ENCODE assay signal across 8 cellular contexts in the genomic region with DNA sequence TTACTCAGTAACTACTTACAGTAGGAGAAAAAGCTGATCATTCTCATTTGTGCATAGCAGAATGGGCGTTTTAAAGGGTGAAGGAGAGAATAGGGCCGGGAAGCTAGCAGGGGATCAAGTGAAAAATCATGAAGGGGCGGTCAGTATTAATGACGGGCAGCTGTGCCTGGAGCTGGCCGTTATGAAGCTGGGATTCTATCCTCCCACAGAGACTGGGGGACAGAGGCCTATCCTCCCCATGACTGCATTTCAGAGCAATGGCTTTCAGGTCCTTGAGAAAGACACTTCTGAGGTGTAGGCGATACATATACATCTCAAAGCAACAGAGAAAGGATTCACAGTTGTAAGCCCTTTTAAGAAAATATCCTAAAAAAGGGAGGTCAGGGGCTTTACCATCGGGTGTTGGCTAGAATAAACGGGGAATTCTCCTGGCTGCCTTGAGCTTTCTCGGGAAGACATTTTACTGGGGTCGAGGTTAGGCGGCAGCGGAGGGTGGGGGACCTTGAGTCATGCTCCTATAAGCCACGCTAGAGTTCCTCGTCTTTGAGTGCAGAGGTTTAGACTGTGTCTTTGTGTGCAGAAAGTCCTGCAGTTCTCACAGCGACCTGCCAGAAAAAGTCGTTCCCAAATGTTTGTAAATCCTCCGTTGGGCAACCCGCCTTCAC. TPM values are rescaled to one million over a fixed set of nuclear protein-coding genes. Genes with fewer than 3 reads are reported as not detected.
DNase-seq lines count a peak whose midpoint lies in the region; ATAC-seq and TF ChIP-seq lines count a peak whose summit lies in the region.
"Had no signal": no experiment of that assay in that cellular context is flagged by ENCODE, and none has a peak within 500 bp of the region (broad histone marks: within the 10 kb centered on the region; RNA-seq: fewer than 3 reads in every experiment).

No MANE protein-coding gene starts in this region.

- H3K4me1 ChIP-seq in H9 (ENCODE audit: insufficient read depth, low read length) (no peaks in the 10 kb centered on the region; the same call in 1 of the 2 replicates), iPS-15b (ENCODE audit: control insufficient read depth, insufficient read depth, low read length) (peaks cover 8% of the 10 kb centered on the region)

- H3K27ac ChIP-seq in H9 (ENCODE audit: insufficient read length, low read depth, low read length) (no peak overlapping the region), WERI-Rb-1 (peak overlapping the region; percentile 81)

- H4K20me1 ChIP-seq in H9 (ENCODE audit: control insufficient read depth, insufficient read depth, insufficient read length), result no peaks in the 10 kb centered on the region

- peak overlapping the region in 2 of 3 experiments; percentile 70 to 86; a peak in 4 of 7 replicates for H3K27ac Mint-ChIP-seq in H9
- no peak overlapping the region for H3K27ac Mint-ChIP-seq in stimulated activated effector memory CD8-positive, alpha-beta T cell treated with anti-CD3 and anti-CD28 coated beads, Interleukin-12 subunit alpha, Interleukin-12 subunit beta, amount 100 ng/mL, for 72 hours

- H3K4me3 Mint-ChIP-seq in H9, result peak overlapping the region; percentile 76 to 89
- H3K4me3 Mint-ChIP-seq in stimulated activated effector memory CD8-positive, alpha-beta T cell treated with anti-CD3 and anti-CD28 coated beads, Interleukin-12 subunit alpha, Interleukin-12 subunit beta, amount 100 ng/mL, for 72 hours, result peak overlapping the region; percentile 38

- H2BK5ac ChIP-seq in H9 (ENCODE audit: insufficient read length, low read length), result no peak overlapping the region

- no peak overlapping the region for H2AK5ac ChIP-seq in H9 (ENCODE audit: insufficient read length, low read length)

- H3K4ac ChIP-seq in H9 (ENCODE audit: low read depth, low read length), result no peak overlapping the region

- H2BK20ac ChIP-seq in H9 (ENCODE audit: low read depth, low read length, poor library complexity, severe bottlenecking), result no peak overlapping the region

- H3K4me1 Mint-ChIP-seq in H9, result peaks cover 39 to 44% of the 10 kb centered on the region in 2 experiments
- no peaks in the 10 kb centered on the region for H3K4me1 Mint-ChIP-seq in stimulated activated effector memory CD8-positive, alpha-beta T cell treated with anti-CD3 and anti-CD28 coated beads, Interleukin-12 subunit alpha, Interleukin-12 subunit beta, amount 100 ng/mL, for 72 hours

- no peak overlapping the region for H3K23ac ChIP-seq in H9 (ENCODE audit: insufficient read length, low read depth, low read length)

- no peak overlapping the region for H4K8ac ChIP-seq in H9 (replicated peaks; ENCODE audit: insufficient read length, low read depth, low read length)

- H3K27me3 Mint-ChIP-seq in H9 (ENCODE audit: low read depth), result peaks cover 73% of the 10 kb centered on the region

- no peaks in the 10 kb centered on the region for H3K9me3 Mint-ChIP-seq in H9
- H3K9me3 Mint-ChIP-seq in stimulated activated effector memory CD8-positive, alpha-beta T cell treated with anti-CD3 and anti-CD28 coated beads, Interleukin-12 subunit alpha, Interleukin-12 subunit beta, amount 100 ng/mL, for 72 hours, result no peaks in the 10 kb centered on the region

- no peak overlapping the region for H4K5ac ChIP-seq in H9 (ENCODE audit: insufficient read length, low read depth, low read length)

- H3K23me2 ChIP-seq in H9 (ENCODE audit: insufficient read length, low read depth, low read length, poor library complexity, severe bottlenecking), result peaks cover 15% of the 10 kb centered on the region

- H3K79me1 ChIP-seq in H9 (ENCODE audit: insufficient read depth, low read depth, low read length, poor library complexity, severe bottlenecking), result no peaks in the 10 kb centered on the region

- peak overlapping the region; percentile 86; the same call in 1 of the 2 replicates for H3K14ac ChIP-seq in H9 (ENCODE audit: insufficient read depth, low read length)

- peak overlapping the region; percentile 61 for H3K18ac ChIP-seq in H9 (ENCODE audit: insufficient read length, low read depth, low read length)

- H3K56ac ChIP-seq in H9 (ENCODE audit: insufficient read length, low read depth, low read length), result no peak overlapping the region

- no peak overlapping the region for H2BK15ac ChIP-seq in H9 (ENCODE audit: low read depth, low read length)

- DNase-seq in H9, result no peak
- DNase-seq in WERI-Rb-1, result peak; percentile 27
- DNase-seq in stimulated activated effector memory CD8-positive, alpha-beta T cell treated with anti-CD3 and anti-CD28 coated beads, Interleukin-12 subunit alpha, Interleukin-12 subunit beta, amount 100 ng/mL, for 72 hours (ENCODE audit: low spot score in 2 of 2), result no peak
- DNase-seq in NCI-H146 treated with DMSO at 0.1 percent for 48 hours (lab: John Stamatoyannopoulos, UW; ENCODE audit: unreplicated experiment), result no peak

- H3K4me2 ChIP-seq in H9 (ENCODE audit: insufficient read depth, insufficient read length, low read length), result peak overlapping the region; percentile 88

- H3K9me3 ChIP-seq in H9 (ENCODE audit: control insufficient read depth, low read depth, low read length), result no peaks in the 10 kb centered on the region
- no peaks in the 10 kb centered on the region for H3K9me3 ChIP-seq in WERI-Rb-1 (ENCODE audit: severe bottlenecking)
- H3K9me3 ChIP-seq in iPS-15b (ENCODE audit: control insufficient read depth, insufficient read depth, low read length), result no peaks in the 10 kb centered on the region

- WGBS in H9 (ENCODE audit: extremely low coverage, insufficient read length, low lambda C conversion rate), result no CpG with 5 or more reads among the region's 18 CpGs

- H3K36me3 Mint-ChIP-seq in H9 (ENCODE audit: insufficient read depth in 1 of 3, low read depth in 3 of 3), result peaks cover 0 to 4% (median 2%) of the 10 kb centered on the region in 3 experiments; a peak in 4 of 7 replicates
- H3K36me3 Mint-ChIP-seq in stimulated activated effector memory CD8-positive, alpha-beta T cell treated with anti-CD3 and anti-CD28 coated beads, Interleukin-12 subunit alpha, Interleukin-12 subunit beta, amount 100 ng/mL, for 72 hours, result no peaks in the 10 kb centered on the region

- peak overlapping the region; percentile 45 for H2AFZ ChIP-seq in H9 (ENCODE audit: low read length)

- no peak overlapping the region for H2BK12ac ChIP-seq in H9 (ENCODE audit: insufficient read length, low read depth, low read length)

- H3K27me3 ChIP-seq in H9 (ENCODE audit: insufficient read depth, low read length), result peaks cover 8% of the 10 kb centered on the region
- no peaks in the 10 kb centered on the region for H3K27me3 ChIP-seq in WERI-Rb-1 (ENCODE audit: insufficient read depth, low read depth, severe bottlenecking)
- H3K27me3 ChIP-seq in iPS-15b (ENCODE audit: control insufficient read depth, insufficient read depth, low read length), result peaks cover 53% of the 10 kb centered on the region

- no peaks in the 10 kb centered on the region for H3K79me2 ChIP-seq in H9 (ENCODE audit: insufficient read depth, low read length)

- no peak for ATAC-seq in stimulated activated effector memory CD8-positive, alpha-beta T cell treated with anti-CD3 and anti-CD28 coated beads, Interleukin-12 subunit alpha, Interleukin-12 subunit beta, amount 100 ng/mL, for 72 hours
- ATAC-seq in GM18858 (IDR thresholded peaks at IDR 0.05; ENCODE audit: unreplicated experiment) (no peak), HG03457 (IDR thresholded peaks at IDR 0.05; ENCODE audit: unreplicated experiment) (no peak)

- H4K91ac ChIP-seq in H9 (ENCODE audit: insufficient read length, low read depth, low read length), result no peak overlapping the region

- peak overlapping the region; percentile 40 for H3K9ac ChIP-seq in H9 (ENCODE audit: extremely low read depth, insufficient read length, low read length)
- no peak overlapping the region for H3K9ac ChIP-seq in iPS-15b (ENCODE audit: low read depth, low read length)

- no peak overlapping the region for H2BK120ac ChIP-seq in H9 (ENCODE audit: low read depth, low read length, poor library complexity, severe bottlenecking)

- no peaks in the 10 kb centered on the region for H3K36me3 ChIP-seq in WERI-Rb-1
- H3K36me3 ChIP-seq in iPS-15b (ENCODE audit: control insufficient read depth, insufficient read depth, low read length), result no peaks in the 10 kb centered on the region

- H3K4me3 ChIP-seq in WERI-Rb-1 (ENCODE audit: low read depth, low read length) (peak overlapping the region; percentile 65), iPS-15b (ENCODE audit: low read depth, low read length) (peak overlapping the region; percentile 80)

- no peak overlapping the region for H3T11ph ChIP-seq in H9 (ENCODE audit: low read length)

- TF ChIP-seq CTCF in H9 (conservative IDR thresholded peaks at IDR 0.05) (no peak), WERI-Rb-1 (IDR thresholded peaks at IDR 0.05; ENCODE audit: low read depth, low read length) (no peak)

RNA-seq across cellular contexts. Expression of gene MTARC2, which starts 0.6 kb away (rescaled TPM):
- total RNA-seq in H9 (2021), result 4.2 and 7.7 TPM in 2 replicates

RNA-seq across cellular contexts. Expression of gene MTARC1, which starts 39.2 kb away (rescaled TPM):
- total RNA-seq in H9 (2021), result 33.7 and 41.2 TPM in 2 replicates
- total RNA-seq: RPMI7951 had no signal

RNA-seq across cellular contexts. Expression of gene C1orf115, which starts 57.4 kb away (rescaled TPM):
- total RNA-seq in H9 (2021), result 6.0 and 7.3 TPM in 2 replicates
